ENCODE assay signal across 13 cellular contexts in genomic region chr22:18997306-18997924, GRCh38.
DNase-seq lines count a peak whose midpoint lies in the region; ATAC-seq and TF ChIP-seq lines count a peak whose summit lies in the region.
"Had no signal": no experiment of that assay in that cellular context is flagged by ENCODE, and none has a peak within 500 bp of the region (broad histone marks: within the 10 kb centered on the region; RNA-seq: fewer than 3 reads in every experiment).

No MANE protein-coding gene starts in this region.

- H3K9me3 ChIP-seq in WERI-Rb-1 (ENCODE audit: severe bottlenecking): no peaks in the 10 kb centered on the region
- H3K9me3 ChIP-seq: A549 had no signal

- no peak for ATAC-seq in left lobe of liver
- ATAC-seq: A549; CD8-positive, alpha-beta T cell; HCT116 had no signal

- H3K27me3 ChIP-seq in WERI-Rb-1 (ENCODE audit: insufficient read depth, low read depth, severe bottlenecking): no peaks in the 10 kb centered on the region

- TF ChIP-seq CTCF in WERI-Rb-1 (IDR thresholded peaks at IDR 0.05; ENCODE audit: low read depth, low read length): no peak

- H3K36me3 ChIP-seq in WERI-Rb-1: peaks cover under 1% of the 10 kb centered on the region; the same call in 1 of the 2 replicates

- peak overlapping the region; percentile 62 for H3K27ac ChIP-seq in WERI-Rb-1
- H3K27ac ChIP-seq: A549, HL-60 had no signal

- peak; percentile 36 for DNase-seq in DMS79 treated with DMSO at 0.1 percent for 48 hours (lab: John Stamatoyannopoulos, UW)
- no peak for DNase-seq in WERI-Rb-1
- peak; percentile 29 for DNase-seq in left lobe of liver (ENCODE audit: low spot score)
- DNase-seq in putamen (ENCODE audit: low spot score): peak; percentile 20
- DNase-seq in HCEC 1CT: no peak
- DNase-seq in T-helper 2 cell: no peak
- DNase-seq in NCI-H2081 (lab: John Stamatoyannopoulos, UW): no peak
- DNase-seq: CD8-positive, alpha-beta T cell; COR-L47; GF-D8 had no signal

- H3K4me3 ChIP-seq in WERI-Rb-1 (ENCODE audit: low read depth, low read length): no peak overlapping the region
- H3K4me3 ChIP-seq: A549 had no signal

Comparison
In these comparisons a context has a peak if more than half of its experiments do, and no peak if none do; other contexts are left out.
1. DNase-seq: peak in DMS79 treated with DMSO at 0.1 percent for 48 hours (single experiment), left lobe of liver (single experiment) and putamen (single experiment); none in WERI-Rb-1 (single experiment), HCEC 1CT (single experiment), T-helper 2 cell (0 of 5) and NCI-H2081 (0 of 2).